ENCODE assay signal across 15 cellular contexts in genomic region chr2:20479835-20480234, GRCh38.
"Had no signal": no experiment of that assay in that cellular context is flagged by ENCODE, and none has a peak within 500 bp of the region (broad histone marks: within the 10 kb centered on the region; RNA-seq: fewer than 3 reads in every experiment).

No MANE protein-coding gene starts in this region.

- H3K36me3 Mint-ChIP-seq: natural killer cell had no signal

- H3K4me3 ChIP-seq: colonic mucosa, hepatocyte, mucosa of descending colon, ovary, right atrium auricular region, smooth muscle cell had no signal

- DNase-seq: colonic mucosa; effector CD4-positive, alpha-beta T cell; foreskin melanocyte; left colon; mammary epithelial cell; mucosa of descending colon; natural killer cell; stimulated activated CD4-positive, alpha-beta T cell treated with anti-CD3 and anti-CD28 coated beads, Interleukin-2, amount 100 ng/mL, for 48 hours; stimulated activated naive CD4-positive, alpha-beta T cell treated with Interleukin-2 at 50 U/mL for 16 hours; trophoblast cell had no signal

- ATAC-seq: left colon, mucosa of descending colon, natural killer cell had no signal

- H3K27ac Mint-ChIP-seq: natural killer cell had no signal

- H3K9me3 Mint-ChIP-seq: natural killer cell had no signal

- H3K9me3 ChIP-seq: colonic mucosa, mucosa of descending colon, ovary, right atrium auricular region had no signal

- H3K4me3 Mint-ChIP-seq: natural killer cell, neural crest cell had no signal

- H3K36me3 ChIP-seq: colonic mucosa, ovary, right atrium auricular region had no signal

- H3K27ac ChIP-seq: colonic mucosa, hepatocyte, ovary, right atrium auricular region had no signal

- H3K27me3 ChIP-seq: colonic mucosa, hepatocyte, ovary, right atrium auricular region had no signal
